18 cellular contexts compared by ENCODE assay signal in genomic region chr2:150625741-150626140, GRCh38.
"Had no signal": no experiment of that assay in that cellular context is flagged by ENCODE, and none has a peak within 500 bp of the region (broad histone marks: within the 10 kb centered on the region; RNA-seq: fewer than 3 reads in every experiment).

No MANE protein-coding gene starts in this region.

- H3K27ac ChIP-seq: esophagus muscularis mucosa, gastrocnemius medialis, heart right ventricle, left lung, lower lobe of right lung, psoas muscle, skin epidermis had no signal

- H3K4me1 ChIP-seq: left lung, lower lobe of right lung had no signal

- H3K9me3 ChIP-seq: esophagus muscularis mucosa, gastrocnemius medialis, heart right ventricle, left lung, lower lobe of right lung, psoas muscle had no signal

- H3K27me3 ChIP-seq: esophagus muscularis mucosa, gastrocnemius medialis, heart right ventricle, left lung had no signal

- ATAC-seq: left lung; lower lobe of right lung; naive thymus-derived CD4-positive, alpha-beta T cell; sciatic nerve had no signal

- H3K36me3 ChIP-seq: esophagus muscularis mucosa, gastrocnemius medialis, heart right ventricle, left lung, lower lobe of right lung had no signal

- H3K4me3 ChIP-seq: esophagus muscularis mucosa, gastrocnemius medialis, heart right ventricle, left lung, lower lobe of right lung, psoas muscle, skin epidermis had no signal

- DNase-seq: effector memory CD4-positive, alpha-beta T cell; gastrocnemius medialis; heart right ventricle; hypothalamus; islet precursor cell; left lung; lower lobe of right lung; mesendoderm; naive thymus-derived CD4-positive, alpha-beta T cell; nephron progenitor cell; psoas muscle; stimulated activated CD4-positive, alpha-beta T cell treated with anti-CD3 and anti-CD28 coated beads, Interleukin-2, amount 100 ng/mL, for 24 hours; stimulated activated CD4-positive, alpha-beta T cell treated with anti-CD3 and anti-CD28 coated beads, Interleukin-4, amount 100 ng/mL, for 4 hours; stimulated activated naive CD4-positive, alpha-beta T cell; trophoblast cell had no signal
